In the genomic region with DNA sequence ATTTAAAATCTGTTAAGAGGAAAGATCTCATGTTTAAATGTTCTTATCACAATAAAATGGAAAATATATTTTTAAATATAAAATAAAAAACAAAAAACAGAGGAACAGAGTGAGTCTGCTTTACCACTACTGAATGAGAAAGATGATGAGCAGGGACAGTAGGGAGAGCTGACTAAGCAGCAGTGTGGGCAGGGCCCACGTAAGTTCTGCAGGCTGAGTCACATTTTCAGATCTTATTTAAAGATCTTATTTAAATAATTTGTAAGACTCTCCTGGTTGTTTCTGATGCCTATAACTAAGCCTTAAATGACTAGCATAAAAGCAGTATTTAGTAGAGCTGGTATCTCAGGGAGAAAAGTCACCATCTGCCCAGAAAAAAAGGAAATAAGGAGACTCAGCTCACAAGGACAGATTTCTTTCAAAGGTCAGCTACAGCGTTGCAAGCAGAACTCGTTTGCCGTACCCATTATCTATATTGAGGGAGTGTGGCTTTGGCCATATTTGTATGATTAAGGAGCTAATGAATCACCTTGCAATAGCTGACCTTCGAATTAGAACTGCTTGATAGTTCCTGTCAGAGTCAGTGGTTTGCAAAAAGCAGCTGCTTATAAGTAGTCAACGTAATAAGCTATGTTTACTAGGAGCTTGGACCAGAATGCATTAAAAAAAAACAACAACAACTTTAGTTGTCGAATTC, we compare ENCODE assay signal across 9 cellular contexts.
DNase-seq lines count a peak whose midpoint lies in the region; ATAC-seq and TF ChIP-seq lines count a peak whose summit lies in the region.
"Had no signal": no experiment of that assay in that cellular context is flagged by ENCODE, and none has a peak within 500 bp of the region (broad histone marks: within the 10 kb centered on the region; RNA-seq: fewer than 3 reads in every experiment).

No MANE protein-coding gene starts in this region.

- no peak overlapping the region for H3K4me3 ChIP-seq in fibroblast of the aortic adventitia (ENCODE audit: low read depth, low read length)

- no peak for TF ChIP-seq CTCF in fibroblast of the aortic adventitia (IDR thresholded peaks at IDR 0.05; ENCODE audit: insufficient read depth, low read length)

- peak; percentile 71 for ATAC-seq in GM18511 (IDR thresholded peaks at IDR 0.05; ENCODE audit: unreplicated experiment)
- peak; percentile 77 for ATAC-seq in GM21723 (IDR thresholded peaks at IDR 0.05; ENCODE audit: unreplicated experiment)

- DNase-seq in LHCN-M2 (ENCODE audit: low read depth) (peak; percentile 55), fibroblast of the aortic adventitia (ENCODE audit: low read depth) (peak; percentile 24), NK-92 (lab: John Stamatoyannopoulos, UW; ENCODE audit: unreplicated experiment) (no peak), epidermal melanocyte (ENCODE audit: insufficient read length, low spot score) (no peak), germinal center (ENCODE audit: low spot score) (no peak)
- DNase-seq in activated CD8-positive, alpha-beta memory T cell treated with anti-CD3 and anti-CD28 coated beads for 24 hours = no peak
- DNase-seq: activated effector memory CD4-positive, alpha-beta T cell treated with anti-CD3 and anti-CD28 coated beads, Interleukin-2, amount 50 U/mL, for 16 hours had no signal

Comparison
In these comparisons a context has a peak if more than half of its experiments do, and no peak if none do; other contexts are left out.
1. DNase-seq: peak in LHCN-M2 (single experiment) and fibroblast of the aortic adventitia (single experiment); none in activated CD8-positive, alpha-beta memory T cell treated with anti-CD3 and anti-CD28 coated beads for 24 hours (single experiment), NK-92 (single experiment), epidermal melanocyte (single experiment) and germinal center (single experiment).